8 cellular contexts compared by ENCODE assay signal in the genomic region with DNA sequence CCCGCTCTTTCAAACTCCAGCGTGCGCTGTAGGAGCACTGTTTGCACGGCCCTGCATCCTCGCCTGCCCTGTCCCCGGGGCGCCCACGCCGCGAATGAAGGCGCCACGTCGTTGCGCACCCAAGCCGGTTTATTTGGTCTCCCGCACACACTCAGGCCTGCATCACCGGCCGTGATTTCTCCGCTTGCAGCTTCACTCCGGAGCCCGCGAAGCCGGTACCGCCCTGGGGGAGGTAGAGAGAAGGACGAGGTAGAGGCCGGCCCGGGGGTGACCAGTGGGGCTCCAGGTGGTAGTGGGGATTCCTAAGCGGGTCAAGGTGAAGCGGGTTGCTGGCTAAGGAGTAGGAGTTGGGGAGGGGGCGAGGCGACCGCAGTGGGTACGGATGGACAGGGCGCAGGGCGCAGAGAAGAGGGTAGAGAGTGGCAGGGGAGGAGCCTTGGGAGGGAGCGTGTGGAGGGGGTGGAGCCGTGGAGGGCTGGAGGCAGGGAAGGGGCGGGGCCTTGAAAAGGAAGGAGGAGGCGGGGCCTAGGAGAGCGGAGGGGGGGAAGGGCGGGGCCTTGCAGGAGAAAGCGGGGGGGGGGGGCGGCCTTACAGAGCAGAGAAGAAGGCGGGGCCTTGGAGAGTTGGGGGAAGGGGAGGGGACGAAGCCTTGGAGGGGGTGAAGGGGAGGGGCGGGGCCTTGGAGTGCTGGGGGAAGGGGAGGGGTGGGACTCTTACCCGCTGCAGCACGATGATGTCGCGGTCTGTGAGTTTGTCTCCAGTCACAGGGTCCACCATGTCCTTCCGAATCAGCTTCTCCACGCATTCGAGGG. TPM values are rescaled to one million over a fixed set of nuclear protein-coding genes. Genes with fewer than 3 reads are reported as not detected.
A peak's percentile ranks its signal among the peaks of the same experiment; 100 is the strongest.
DNase-seq lines count a peak whose midpoint lies in the region; ATAC-seq, FAIRE-seq and TF ChIP-seq lines count a peak whose summit lies in the region.

No MANE protein-coding gene starts in this region.

- no peak overlapping the region for H2BK120ac ChIP-seq in mesenchymal stem cell (ENCODE audit: low read depth, low read length)

- CTCF ChIA-PET in GM12878 (lab: Yijun Ruan, JAX): interaction anchor here (1.0 kb wide), 1 partner anchor 9 kb away, joined by 3 read pairs; no protein-coding TSS in a partner anchor

- H2AFZ ChIP-seq in GM12878 (ENCODE audit: control insufficient read depth, low read depth, low read length): no peak overlapping the region
- H2AFZ ChIP-seq in mesenchymal stem cell (ENCODE audit: low read depth, low read length): no peak overlapping the region

- H3K36me3 Mint-ChIP-seq in stimulated activated naive CD8-positive, alpha-beta T cell treated with anti-CD3 and anti-CD28 coated beads, Interleukin-15, Interleukin-2, amounts not matched to agents 100 ng/mL and 50 ng/mL, for 24 hours (ENCODE audit: low read depth): peaks cover 38% of the 10 kb centered on the region

- H4K91ac ChIP-seq in mesenchymal stem cell (ENCODE audit: low read length): no peak overlapping the region

- H3K4me1 ChIP-seq in GM12878 (ENCODE audit: control insufficient read depth, insufficient read depth, low read length) (no peaks in the 10 kb centered on the region), mesenchymal stem cell (ENCODE audit: control insufficient read depth, insufficient read depth, low read depth, low read length) (peaks cover 7% of the 10 kb centered on the region)

- no peaks in the 10 kb centered on the region for H3K9me3 Mint-ChIP-seq in stimulated activated naive CD8-positive, alpha-beta T cell treated with anti-CD3 and anti-CD28 coated beads, Interleukin-15, Interleukin-2, amounts not matched to agents 100 ng/mL and 50 ng/mL, for 24 hours

- H3K27ac ChIP-seq in GM12878 (ENCODE audit: control insufficient read depth, insufficient read depth): no peak overlapping the region
- no peak overlapping the region for H3K27ac ChIP-seq in mesenchymal stem cell (ENCODE audit: low read length, poor library complexity, severe bottlenecking)

- peak; percentile 62 for DNase-seq in ELF-1 (ENCODE audit: low read depth, low spot score)
- DNase-seq in T-helper 2 cell: peak; percentile 51 to 89 (median 63)
- no peak for DNase-seq in GM12878 (ENCODE audit: low read depth, low spot score)
- peak; percentile 29 for DNase-seq in mesenchymal stem cell
- no peak for DNase-seq in SHP77 (lab: John Stamatoyannopoulos, UW)

- in situ Hi-C loops in GM12878 (cut with MboI): no loop called here

- no peaks in the 10 kb centered on the region for H3K79me2 ChIP-seq in GM12878 (ENCODE audit: control insufficient read depth, insufficient read depth, low read length)

- BruUV-seq in GM12878 (replicated peaks; lab: Mats Ljungman, UMichigan): no TSS peak

- H3K9ac ChIP-seq in GM12878 (ENCODE audit: control insufficient read depth, insufficient read depth, low read length): no peak overlapping the region
- no peak overlapping the region for H3K9ac ChIP-seq in mesenchymal stem cell (ENCODE audit: low read length)

- TF ChIP-seq RAD21 in GM12878 (IDR thresholded peaks at IDR 0.05; ENCODE audit: insufficient read depth, low read depth, low read length): no peak

- peak overlapping the region; percentile 55 for H3K4me3 Mint-ChIP-seq in stimulated activated naive CD8-positive, alpha-beta T cell treated with anti-CD3 and anti-CD28 coated beads, Interleukin-15, Interleukin-2, amounts not matched to agents 100 ng/mL and 50 ng/mL, for 24 hours

- no peak overlapping the region for H3K4ac ChIP-seq in mesenchymal stem cell (ENCODE audit: low read depth in 1 of 2, low read length in 2 of 2)

- FAIRE-seq in GM12878 (lab: Jason Lieb, UNC): no peak

- no peaks in the 10 kb centered on the region for H3K27me3 Mint-ChIP-seq in stimulated activated naive CD8-positive, alpha-beta T cell treated with anti-CD3 and anti-CD28 coated beads, Interleukin-15, Interleukin-2, amounts not matched to agents 100 ng/mL and 50 ng/mL, for 24 hours

- H3K4me2 ChIP-seq in GM12878 (ENCODE audit: control insufficient read depth, insufficient read depth): no peak overlapping the region
- no peak overlapping the region for H3K4me2 ChIP-seq in mesenchymal stem cell (ENCODE audit: low read length, poor library complexity, severe bottlenecking)

- no peak overlapping the region for H3K4me3 ChIP-seq in GM12878
- H3K4me3 ChIP-seq in mesenchymal stem cell (ENCODE audit: insufficient read depth in 1 of 2, low read depth in 1 of 2, low read length in 2 of 2): no peak overlapping the region

- peaks cover 21% of the 10 kb centered on the region for H3K79me1 ChIP-seq in mesenchymal stem cell (replicated peaks; ENCODE audit: low read length, poor library complexity, severe bottlenecking)

- TF ChIP-seq POLR2A in GM12878 (IDR thresholded peaks at IDR 0.05; ENCODE audit: low read depth, low read length): no peak

- H3K27ac Mint-ChIP-seq in stimulated activated naive CD8-positive, alpha-beta T cell treated with anti-CD3 and anti-CD28 coated beads, Interleukin-15, Interleukin-2, amounts not matched to agents 100 ng/mL and 50 ng/mL, for 24 hours: peak overlapping the region; percentile 98

- SMC1A ChIA-PET in GM12878 (lab: Charles Lee; ENCODE audit: uncharacterized antibody, unreplicated experiment): no interaction called here

- POLR2A ChIA-PET in GM12878 (lab: Charles Lee): no interaction called here

- no peak overlapping the region for H2BK12ac ChIP-seq in mesenchymal stem cell (ENCODE audit: low read length in 2 of 2)

- H4K20me1 ChIP-seq in GM12878 (ENCODE audit: control insufficient read depth, insufficient read depth): no peaks in the 10 kb centered on the region

- intact Hi-C loops in GM12878 (cut with micrococcal nuclease; ENCODE audit: unreplicated experiment): no loop called here

- ATAC-seq in GM12878 (peak; percentile 47; the same call in 2 of the 3 replicates), GM18907 (IDR thresholded peaks at IDR 0.05; ENCODE audit: unreplicated experiment) (no peak), HG02610 (IDR thresholded peaks at IDR 0.05; ENCODE audit: unreplicated experiment) (no peak)

- RAD21 ChIA-PET in GM12878 (lab: Charles Lee; ENCODE audit: unreplicated experiment): no interaction called here

- H2BK15ac ChIP-seq in mesenchymal stem cell (ENCODE audit: low read depth, poor library complexity, severe bottlenecking): no peak overlapping the region

- TF ChIP-seq EP300 in GM12878 (IDR thresholded peaks at IDR 0.05; ENCODE audit: borderline replicate concordance in 1 of 2, control insufficient read depth in 1 of 2, low read depth in 2 of 2, low read length in 2 of 2): no peak

- 97% methylated on average over 25 of the region's 53 CpGs for WGBS in GM12878 (ENCODE audit: insufficient coverage, insufficient replicate concordance, low lambda C conversion rate, missing lambda C conversion rate)
- WGBS in mesenchymal stem cell: 93% methylated on average over 49 of the region's 53 CpGs

- no peaks in the 10 kb centered on the region for H3K9me3 ChIP-seq in GM12878 (replicated peaks; ENCODE audit: control insufficient read depth, insufficient read depth, low read length)
- H3K9me3 ChIP-seq in mesenchymal stem cell (ENCODE audit: control insufficient read depth, low read length): no peaks in the 10 kb centered on the region

- H3K4me1 Mint-ChIP-seq in stimulated activated naive CD8-positive, alpha-beta T cell treated with anti-CD3 and anti-CD28 coated beads, Interleukin-15, Interleukin-2, amounts not matched to agents 100 ng/mL and 50 ng/mL, for 24 hours (ENCODE audit: low read depth): peaks cover 76% of the 10 kb centered on the region

- no peak overlapping the region for H2AK5ac ChIP-seq in mesenchymal stem cell (ENCODE audit: low read length, severe bottlenecking)

- no peak overlapping the region for H3K14ac ChIP-seq in mesenchymal stem cell (ENCODE audit: low read length in 2 of 2)

- H4K8ac ChIP-seq in mesenchymal stem cell (ENCODE audit: low read length): no peak overlapping the region

- no peak overlapping the region for H3K23ac ChIP-seq in mesenchymal stem cell (ENCODE audit: low read length in 2 of 2)

- no peak overlapping the region for H3K18ac ChIP-seq in mesenchymal stem cell (ENCODE audit: low read depth in 1 of 2, low read length in 2 of 2)

- H3K27me3 ChIP-seq in GM12878 (replicated peaks in 1 of 2; ENCODE audit: control insufficient read depth in 2 of 2, insufficient read depth in 2 of 2, low read length in 1 of 2) (no peaks in the 10 kb centered on the region), mesenchymal stem cell (ENCODE audit: control insufficient read depth in 1 of 2, insufficient read depth in 1 of 2, low read length in 2 of 2) (no peaks in the 10 kb centered on the region)

- peaks cover 10 to 26% of the 10 kb centered on the region in 2 experiments for H3K36me3 ChIP-seq in GM12878 (ENCODE audit: control insufficient read depth in 2 of 2, insufficient read depth in 2 of 2, low read length in 1 of 2)
- peaks cover 61 to 68% of the 10 kb centered on the region in 2 experiments for H3K36me3 ChIP-seq in mesenchymal stem cell (ENCODE audit: control insufficient read depth in 1 of 2, insufficient read depth in 2 of 2, low read depth in 1 of 2, low read length in 2 of 2)

- no peak overlapping the region for H2BK5ac ChIP-seq in mesenchymal stem cell (ENCODE audit: low read depth, low read length, poor library complexity, severe bottlenecking)

- no peak for TF ChIP-seq CTCF in GM12878 (IDR thresholded peaks at IDR 0.05 in 2 of 3, conservative IDR thresholded peaks at IDR 0.05 in 1 of 3; ENCODE audit: control insufficient read depth in 2 of 3, extremely low read depth in 1 of 3, insufficient read depth in 1 of 3, low read depth in 3 of 3, low read length in 3 of 3)

RNA-seq across cellular contexts. Expression of a gene that starts 24.6 kb away (rescaled TPM):
- total RNA-seq in GM12878 (2013; cell fraction: nucleolus; rRNA removed): 16.5 and 19.8 TPM in 2 replicates
- 68.6 and 75.3 TPM in 2 replicates for total RNA-seq in GM12878 (2014; rRNA removed)
- total RNA-seq in GM12878 (2014; rRNA removed; fragmentation: Illumina TruSeq; extraction: Trizol): 34.2 and 38.6 TPM in 2 replicates
- 51.8 and 55.0 TPM in 2 replicates for total RNA-seq in GM12878 (2021)
- polyA plus RNA-seq in GM12878 (2011; ENCODE audit: low read depth): 19.9 TPM
- 25.0 and 45.1 TPM in 2 replicates for polyA plus RNA-seq in GM12878 (2011; rRNA removed)
- polyA plus RNA-seq in GM12878 (2011; cell fraction: cytosol; rRNA removed): 81.2 and 120 TPM in 2 replicates
- polyA plus RNA-seq in GM12878 (2011; cell fraction: nucleus; rRNA removed): 97.3 and 127 TPM in 2 replicates
- 45.3 and 48.3 TPM in 2 replicates for polyA plus RNA-seq in GM12878 (2012)
- polyA plus RNA-seq in GM12878 (2014; fragmentation: Illumina TruSeq; extraction: Trizol): 12.4 and 27.9 TPM in 2 replicates
- polyA plus RNA-seq in GM12878 (2014; fragmentation: Nextera tagmentation; extraction: Ambion mirVana): 10 to 100 TPM in 1 of 2 experiments, 1 to 10 TPM in 1; 7.2 to 20.1 TPM
- 65.5 and 70.6 TPM in 2 replicates for polyA plus RNA-seq in GM12878 (2014; rRNA removed)
- polyA plus RNA-seq in GM12878 (2016; fragmentation: Nextera tagmentation; extraction: Ambion mirVana): 10 to 100 TPM; 75.8 to 85.5 TPM
- polyA minus RNA-seq in GM12878 (2011; rRNA and poly(A)+ RNA removed): 44.5 and 78.1 TPM in 2 replicates
- 20.8 and 31.5 TPM in 2 replicates for polyA minus RNA-seq in GM12878 (2011; cell fraction: cytosol; rRNA and poly(A)+ RNA removed)
- polyA minus RNA-seq in GM12878 (2011; cell fraction: nucleus; rRNA and poly(A)+ RNA removed): 16.6 and 24.8 TPM in 2 replicates
- 47.3 TPM for polyA plus RNA-seq in mesenchymal stem cell (2013, experiment 1 of 2)
- 45.5 TPM for polyA plus RNA-seq in mesenchymal stem cell (2013, experiment 2 of 2)

RNA-seq across cellular contexts. Expression of a gene that starts 25.3 kb away (rescaled TPM):
- 1.2 and 2.2 TPM in 2 replicates for total RNA-seq in GM12878 (2013; cell fraction: nucleolus; rRNA removed)
- total RNA-seq in GM12878 (2014; rRNA removed) (1.3 TPM in 2 replicates), GM12878 (2014; rRNA removed; fragmentation: Illumina TruSeq; extraction: Trizol) (0.40 and 0.46 TPM in 2 replicates), GM12878 (2021) (0.82 and 1.6 TPM in 2 replicates)
- polyA plus RNA-seq in GM12878 (2011; ENCODE audit: low read depth): 1.8 TPM
- polyA plus RNA-seq in GM12878 (2011; rRNA removed) (0.37 and 1.3 TPM in 2 replicates), GM12878 (2014; fragmentation: Illumina TruSeq; extraction: Trizol) (0.50 and 1.0 TPM in 2 replicates), GM12878 (2014; fragmentation: Nextera tagmentation; extraction: Ambion mirVana) (under 1 TPM; 0.09 to 0.21 TPM), GM12878 (2014; rRNA removed) (1.6 and 2.1 TPM in 2 replicates), GM12878 (2016; fragmentation: Nextera tagmentation; extraction: Ambion mirVana) (1 to 10 TPM in 1 of 2 experiments, under 1 TPM in 1; 0.66 to 1.1 TPM)
- polyA plus RNA-seq in GM12878 (2011; cell fraction: cytosol; rRNA removed): 1.3 and 1.6 TPM in 2 replicates
- polyA plus RNA-seq in GM12878 (2011; cell fraction: nucleus; rRNA removed): 1.1 and 1.4 TPM in 2 replicates
- polyA plus RNA-seq in GM12878 (2012): 0.76 and 1.0 TPM in 2 replicates
- polyA minus RNA-seq in GM12878 (2011; rRNA and poly(A)+ RNA removed): 0.44 and 2.5 TPM in 2 replicates
- 1.1 and 1.8 TPM in 2 replicates for polyA minus RNA-seq in GM12878 (2011; cell fraction: cytosol; rRNA and poly(A)+ RNA removed)
- 2.4 and 4.3 TPM in 2 replicates for polyA minus RNA-seq in GM12878 (2011; cell fraction: nucleus; rRNA and poly(A)+ RNA removed)
- polyA plus RNA-seq in mesenchymal stem cell (2013, experiment 1 of 2): 0.50 TPM
- polyA plus RNA-seq in mesenchymal stem cell (2013, experiment 2 of 2): 0.40 TPM

RNA-seq across cellular contexts. Expression of a gene that starts 28.0 kb away (rescaled TPM):
- total RNA-seq in GM12878 (2013; cell fraction: nucleolus; rRNA removed): 2.0 TPM in 1 of 2 replicates, not detected in the other
- total RNA-seq in GM12878 (2014; rRNA removed): not detected in 2 replicates
- 0.32 and 0.49 TPM in 2 replicates for total RNA-seq in GM12878 (2014; rRNA removed; fragmentation: Illumina TruSeq; extraction: Trizol)
- total RNA-seq in GM12878 (2021): 0.27 and 0.38 TPM in 2 replicates
- 0.18 TPM for polyA plus RNA-seq in GM12878 (2011; ENCODE audit: low read depth)
- 0.12 TPM in 1 of 2 replicates, not detected in the other for polyA plus RNA-seq in GM12878 (2011; rRNA removed)
- 0.07 and 0.15 TPM in 2 replicates for polyA plus RNA-seq in GM12878 (2011; cell fraction: cytosol; rRNA removed)
- 0.09 TPM in 1 of 2 replicates, not detected in the other for polyA plus RNA-seq in GM12878 (2011; cell fraction: nucleus; rRNA removed)
- 1.0 and 3.9 TPM in 2 replicates for polyA plus RNA-seq in GM12878 (2012)
- polyA plus RNA-seq in GM12878 (2014; fragmentation: Illumina TruSeq; extraction: Trizol): 0.21 TPM in 1 of 2 replicates, not detected in the other
- not detected for polyA plus RNA-seq in GM12878 (2014; fragmentation: Nextera tagmentation; extraction: Ambion mirVana)
- polyA plus RNA-seq in GM12878 (2014; rRNA removed): 0.96 and 1.7 TPM in 2 replicates
- under 1 TPM; 0.49 to 0.99 TPM for polyA plus RNA-seq in GM12878 (2016; fragmentation: Nextera tagmentation; extraction: Ambion mirVana)
- polyA minus RNA-seq in GM12878 (2011; rRNA and poly(A)+ RNA removed): not detected in 2 replicates
- not detected in 2 replicates for polyA minus RNA-seq in GM12878 (2011; cell fraction: cytosol; rRNA and poly(A)+ RNA removed)
- polyA minus RNA-seq in GM12878 (2011; cell fraction: nucleus; rRNA and poly(A)+ RNA removed): not detected in 2 replicates
- polyA plus RNA-seq in mesenchymal stem cell (2013, experiment 1 of 2): 80.0 TPM
- 81.7 TPM for polyA plus RNA-seq in mesenchymal stem cell (2013, experiment 2 of 2)

RNA-seq across cellular contexts. Expression of a gene that starts 35.2 kb away (rescaled TPM):
- 10.0 and 11.4 TPM in 2 replicates for total RNA-seq in GM12878 (2013; cell fraction: nucleolus; rRNA removed)
- total RNA-seq in GM12878 (2014; rRNA removed) (1.5 and 1.8 TPM in 2 replicates), GM12878 (2014; rRNA removed; fragmentation: Illumina TruSeq; extraction: Trizol) (0.83 and 0.94 TPM in 2 replicates), GM12878 (2021) (22.7 and 25.3 TPM in 2 replicates)
- 1.4 TPM for polyA plus RNA-seq in GM12878 (2011; ENCODE audit: low read depth)
- polyA plus RNA-seq in GM12878 (2011; rRNA removed) (0.13 and 0.30 TPM in 2 replicates), GM12878 (2014; fragmentation: Illumina TruSeq; extraction: Trizol) (0.78 and 2.6 TPM in 2 replicates), GM12878 (2014; fragmentation: Nextera tagmentation; extraction: Ambion mirVana) (under 1 TPM; 0.02 to 0.11 TPM), GM12878 (2014; rRNA removed) (5.4 and 8.5 TPM in 2 replicates), GM12878 (2016; fragmentation: Nextera tagmentation; extraction: Ambion mirVana) (1 to 10 TPM; 1.5 to 1.8 TPM)
- 0.52 and 0.55 TPM in 2 replicates for polyA plus RNA-seq in GM12878 (2011; cell fraction: cytosol; rRNA removed)
- polyA plus RNA-seq in GM12878 (2011; cell fraction: nucleus; rRNA removed): 2.6 and 6.4 TPM in 2 replicates
- 6.4 and 7.2 TPM in 2 replicates for polyA plus RNA-seq in GM12878 (2012)
- polyA minus RNA-seq in GM12878 (2011; rRNA and poly(A)+ RNA removed): 0.51 and 1.4 TPM in 2 replicates
- polyA minus RNA-seq in GM12878 (2011; cell fraction: cytosol; rRNA and poly(A)+ RNA removed): 4.1 and 4.4 TPM in 2 replicates
- 2.2 and 3.0 TPM in 2 replicates for polyA minus RNA-seq in GM12878 (2011; cell fraction: nucleus; rRNA and poly(A)+ RNA removed)
- polyA plus RNA-seq in mesenchymal stem cell (2013, experiment 1 of 2): 12.1 TPM
- 11.2 TPM for polyA plus RNA-seq in mesenchymal stem cell (2013, experiment 2 of 2)

RNA-seq across cellular contexts. Expression of a gene that starts 43.3 kb away (rescaled TPM):
- 2.1 and 3.3 TPM in 2 replicates for total RNA-seq in GM12878 (2013; cell fraction: nucleolus; rRNA removed)
- total RNA-seq in GM12878 (2014; rRNA removed) (0.51 TPM in 1 of 2 replicates, not detected in the other), GM12878 (2014; rRNA removed; fragmentation: Illumina TruSeq; extraction: Trizol) (not detected in 2 replicates), GM12878 (2021) (0.56 and 2.4 TPM in 2 replicates)
- polyA plus RNA-seq in GM12878 (2011; ENCODE audit: low read depth): 1.00 TPM
- polyA plus RNA-seq in GM12878 (2011; rRNA removed) (0.78 and 0.81 TPM in 2 replicates), GM12878 (2014; fragmentation: Illumina TruSeq; extraction: Trizol) (0.19 TPM in 1 of 2 replicates, not detected in the other), GM12878 (2014; fragmentation: Nextera tagmentation; extraction: Ambion mirVana) (under 1 TPM in 1 of 2 experiments, not detected in 1; 0.18 TPM), GM12878 (2014; rRNA removed) (0.29 and 0.49 TPM in 2 replicates), GM12878 (2016; fragmentation: Nextera tagmentation; extraction: Ambion mirVana) (under 1 TPM; 0.11 to 0.43 TPM)
- polyA plus RNA-seq in GM12878 (2011; cell fraction: cytosol; rRNA removed): 0.60 and 0.65 TPM in 2 replicates
- polyA plus RNA-seq in GM12878 (2011; cell fraction: nucleus; rRNA removed): 0.54 and 0.93 TPM in 2 replicates
- polyA plus RNA-seq in GM12878 (2012): 1.7 and 2.5 TPM in 2 replicates
- polyA minus RNA-seq in GM12878 (2011; rRNA and poly(A)+ RNA removed): not detected in 2 replicates
- not detected in 2 replicates for polyA minus RNA-seq in GM12878 (2011; cell fraction: cytosol; rRNA and poly(A)+ RNA removed)
- polyA minus RNA-seq in GM12878 (2011; cell fraction: nucleus; rRNA and poly(A)+ RNA removed): 0.24 TPM in 1 of 2 replicates, not detected in the other
- 183 TPM for polyA plus RNA-seq in mesenchymal stem cell (2013, experiment 1 of 2)
- polyA plus RNA-seq in mesenchymal stem cell (2013, experiment 2 of 2): 203 TPM

Comparison
In these comparisons a context has a peak if more than half of its experiments do, and no peak if none do; other contexts are left out.
1. DNase-seq: peak in ELF-1 (single experiment), T-helper 2 cell (5 of 5) and mesenchymal stem cell (single experiment); none in GM12878 (single experiment) and SHP77 (0 of 2).